Comparison of ENCODE assay signal across 8 cellular contexts in the genomic region with DNA sequence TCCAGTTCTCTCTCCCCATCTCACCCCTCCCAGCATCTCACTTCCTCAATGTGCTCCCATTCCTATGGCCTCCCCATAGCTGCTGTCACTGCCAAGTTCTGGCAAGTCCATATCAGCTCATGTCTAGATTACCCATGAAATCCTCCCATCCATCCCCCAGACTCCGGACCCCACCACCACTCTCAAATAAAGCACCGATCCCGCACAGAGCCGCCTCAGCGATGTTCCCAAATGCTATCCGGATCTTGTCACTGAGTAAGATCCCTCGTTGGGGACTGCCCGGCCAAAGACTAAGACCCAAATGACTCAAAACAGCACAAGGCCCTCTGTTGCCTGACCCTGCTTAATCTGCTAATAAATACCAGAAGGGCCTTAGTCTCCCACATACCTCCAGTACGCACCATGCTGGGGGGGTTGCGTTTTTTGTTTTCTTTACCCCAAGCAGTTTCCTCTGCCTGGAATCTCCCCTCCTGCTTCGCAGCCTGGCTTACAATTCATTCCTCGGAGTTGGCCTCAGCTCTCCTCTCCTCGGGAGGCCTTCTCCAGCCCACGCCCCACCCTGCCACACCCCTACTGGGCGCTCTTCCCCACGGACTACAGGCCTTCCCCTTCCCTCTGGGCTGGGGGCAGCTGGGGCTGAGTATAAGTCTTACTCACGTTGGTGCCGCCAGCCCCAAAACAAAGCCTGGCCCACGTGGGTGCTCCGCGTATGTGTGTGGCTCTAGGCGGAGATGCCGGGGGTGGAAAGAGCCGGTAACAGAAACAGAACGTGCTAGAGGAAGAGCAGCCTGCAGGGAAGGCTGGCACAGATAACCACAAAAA. TPM values are rescaled to one million over a fixed set of nuclear protein-coding genes. Genes with fewer than 3 reads are reported as not detected.
DNase-seq lines count a peak whose midpoint lies in the region; ATAC-seq and TF ChIP-seq lines count a peak whose summit lies in the region.

No MANE protein-coding gene starts in this region.

- ATAC-seq in CD4-positive, CD25-positive, alpha-beta regulatory T cell (ENCODE audit: low read depth in 2 of 2), result no peak
- ATAC-seq in activated T-cell treated with anti-CD3 and anti-CD28 coated beads, Interleukin-2, amount 50 U/mL, for 72 hours (replicated peaks in 1 of 2), result peak; percentile 22 to 24
- ATAC-seq in omental fat pad (ENCODE audit: low FRiP score) (peak; percentile 85), GM18858 (IDR thresholded peaks at IDR 0.05; ENCODE audit: unreplicated experiment) (no peak), HG03354 (IDR thresholded peaks at IDR 0.05; ENCODE audit: poor library complexity, severe bottlenecking, unreplicated experiment) (no peak)

- H3K4me1 Mint-ChIP-seq in CD4-positive, CD25-positive, alpha-beta regulatory T cell, result peaks cover 21 to 49% (median 39%) of the 10 kb centered on the region in 4 donors
- peaks cover 56% of the 10 kb centered on the region for H3K4me1 Mint-ChIP-seq in activated T-cell treated with anti-CD3 and anti-CD28 coated beads, Interleukin-2, amount 50 U/mL, for 72 hours (ENCODE audit: low read depth)

- H3K27me3 ChIP-seq in CD4-positive, CD25-positive, alpha-beta regulatory T cell (ENCODE audit: control insufficient read depth, insufficient read depth, low read length), result no peaks in the 10 kb centered on the region

- H3K4me3 Mint-ChIP-seq in CD4-positive, CD25-positive, alpha-beta regulatory T cell, result peak overlapping the region; percentile 93 to 97 (median 94)
- peak overlapping the region; percentile 93 to 95 for H3K4me3 Mint-ChIP-seq in activated T-cell treated with anti-CD3 and anti-CD28 coated beads, Interleukin-2, amount 50 U/mL, for 72 hours

- H3K27ac Mint-ChIP-seq in CD4-positive, CD25-positive, alpha-beta regulatory T cell, result peak overlapping the region in 2 of 3 donors; percentile 89 to 94
- H3K27ac Mint-ChIP-seq in activated T-cell treated with anti-CD3 and anti-CD28 coated beads, Interleukin-2, amount 50 U/mL, for 72 hours, result peak overlapping the region; percentile 99

- H3K36me3 ChIP-seq in CD4-positive, CD25-positive, alpha-beta regulatory T cell (ENCODE audit: control insufficient read depth, insufficient read depth, low read length), result no peaks in the 10 kb centered on the region

- no peak for TF ChIP-seq CTCF in omental fat pad (IDR thresholded peaks at IDR 0.05)

- H3K9me3 ChIP-seq in CD4-positive, CD25-positive, alpha-beta regulatory T cell (ENCODE audit: control insufficient read depth in 2 of 2, low read length in 2 of 2), result no peaks in the 10 kb centered on the region

- H3K27me3 Mint-ChIP-seq in CD4-positive, CD25-positive, alpha-beta regulatory T cell, result no peaks in the 10 kb centered on the region
- no peaks in the 10 kb centered on the region for H3K27me3 Mint-ChIP-seq in activated T-cell treated with anti-CD3 and anti-CD28 coated beads, Interleukin-2, amount 50 U/mL, for 72 hours (ENCODE audit: low read depth)

- peaks cover 44% of the 10 kb centered on the region for H3K4me1 ChIP-seq in CD4-positive, CD25-positive, alpha-beta regulatory T cell (ENCODE audit: control insufficient read depth, insufficient read depth, low read length, poor library complexity, severe bottlenecking)

- H3K4me3 ChIP-seq in CD4-positive, CD25-positive, alpha-beta regulatory T cell (ENCODE audit: low read depth, low read length), result peak overlapping the region; percentile 78

- peaks cover 0 to 2% (median 0%) of the 10 kb centered on the region in 7 donors for H3K9me3 Mint-ChIP-seq in CD4-positive, CD25-positive, alpha-beta regulatory T cell
- no peaks in the 10 kb centered on the region for H3K9me3 Mint-ChIP-seq in activated T-cell treated with anti-CD3 and anti-CD28 coated beads, Interleukin-2, amount 50 U/mL, for 72 hours

- H3K36me3 Mint-ChIP-seq in CD4-positive, CD25-positive, alpha-beta regulatory T cell, result no peaks in the 10 kb centered on the region
- peaks cover 30 to 33% of the 10 kb centered on the region in 2 donors for H3K36me3 Mint-ChIP-seq in activated T-cell treated with anti-CD3 and anti-CD28 coated beads, Interleukin-2, amount 50 U/mL, for 72 hours (ENCODE audit: insufficient read depth in 2 of 2)

- peak in 1 of 3 donors; percentile 46 for DNase-seq in CD4-positive, CD25-positive, alpha-beta regulatory T cell
- DNase-seq in NCI-H82 (lab: John Stamatoyannopoulos, UW) (peak; percentile 84), fibroblast of gingiva (ENCODE audit: low read depth) (peak; percentile 92), omental fat pad (ENCODE audit: low spot score) (peak; percentile 62), DMS53 (lab: John Stamatoyannopoulos, UW) (no peak)
- peak; percentile 68 for DNase-seq in activated T-cell treated with anti-CD3 and anti-CD28 coated beads, Interleukin-2, amount 50 U/mL, for 72 hours

- H3K27ac ChIP-seq in CD4-positive, CD25-positive, alpha-beta regulatory T cell (ENCODE audit: insufficient read depth, low read length, poor library complexity, severe bottlenecking), result no peak overlapping the region

RNA-seq across cellular contexts. Expression of gene DUSP5, which starts 1.8 kb away (rescaled TPM):
- 142 TPM for total RNA-seq in CD4-positive, CD25-positive, alpha-beta regulatory T cell
- polyA plus RNA-seq in CD4-positive, CD25-positive, alpha-beta regulatory T cell, result 1 to 10 TPM; 1.3 to 5.1 (median 2.3) TPM
- 100 to 1,000 TPM; 122 to 242 TPM for total RNA-seq in activated T-cell treated with anti-CD3 and anti-CD28 coated beads, Interleukin-2, amount 50 U/mL, for 72 hours
- total RNA-seq in omental fat pad, result 10 to 100 TPM in 3 of 4 donors, 1 to 10 TPM in 1; 9.2 to 71.4 (median 41.4) TPM

Comparison
In these comparisons a context has a peak if more than half of its experiments do, and no peak if none do; other contexts are left out.
1. ATAC-seq: peak in activated T-cell treated with anti-CD3 and anti-CD28 coated beads, Interleukin-2, amount 50 U/mL, for 72 hours (2 of 2) and omental fat pad (single experiment); none in CD4-positive, CD25-positive, alpha-beta regulatory T cell (0 of 2), GM18858 (single experiment) and HG03354 (single experiment).